In the genomic region with DNA sequence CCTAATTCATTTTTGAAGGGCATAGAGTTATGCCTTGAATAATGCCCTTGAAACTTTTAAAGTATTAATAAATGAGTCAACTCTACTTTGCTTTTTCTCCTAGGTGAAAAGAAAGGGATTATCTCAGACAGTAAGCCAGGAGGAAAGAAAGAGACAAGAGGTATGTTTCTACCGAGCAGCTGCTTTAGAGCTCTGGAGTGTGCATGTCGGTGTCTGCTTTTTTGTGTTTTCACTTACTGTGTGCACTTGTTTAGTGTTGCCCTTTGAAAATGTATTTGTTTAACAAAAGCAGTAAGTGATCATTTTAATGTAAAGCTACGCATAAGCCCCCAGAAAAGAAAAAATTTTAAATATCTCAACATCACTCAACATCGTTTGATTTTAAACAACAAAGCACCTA, we compare ENCODE assay signal across 35 cellular contexts.
"Had no signal": no experiment of that assay in that cellular context is flagged by ENCODE, and none has a peak within 500 bp of the region (broad histone marks: within the 10 kb centered on the region; RNA-seq: fewer than 3 reads in every experiment).

No MANE protein-coding gene starts in this region.

- DNase-seq: Karpas-422, Kasumi-1, MG63, MM.1S, MV-4-11, NCI-H1048, NCI-H1092, NCI-H1092 treated with DMSO at 0.1 percent for 48 hours, NCI-H1105, NCI-H1105 treated with DMSO at 0.1 percent for 48 hours, NCI-H1417, NCI-H1417 treated with DMSO at 0.1 percent for 48 hours, NCI-H1436, NCI-H1436 treated with DMSO at 0.1 percent for 48 hours, NCI-H146, NCI-H1694, NCI-H1694 treated with DMSO at 0.1 percent for 48 hours, NCI-H187, NCI-H187 treated with DMSO at 0.1 percent for 48 hours, NCI-H1930, NCI-H2029, NCI-H2029 treated with DMSO at 0.1 percent for 48 hours, NCI-H2081, NCI-H2081 treated with DMSO at 0.1 percent for 48 hours, NCI-H2107, NCI-H2171, NCI-H2171 treated with DMSO at 0.1 percent for 48 hours, NCI-H2227 treated with DMSO at 0.1 percent for 48 hours, NCI-H345, NCI-H446, NCI-H446 treated with DMSO at 0.1 percent for 48 hours, NCI-H510A, NCI-H510A treated with DMSO at 0.1 percent for 48 hours, NCI-H524 had no signal

- H3K9ac ChIP-seq: KMS-11 had no signal

- H3K36me3 ChIP-seq: MG63 had no signal

- H3K4me3 ChIP-seq: MG63 had no signal

- H3K27ac ChIP-seq: KMS-11 had no signal

- H3K9me3 ChIP-seq: MG63 had no signal

- H3K4me2 ChIP-seq: KMS-11 had no signal
